ENCODE assay signal across 9 cellular contexts in genomic region chr11:65428578-65429068, GRCh38. TPM values are rescaled to one million over a fixed set of nuclear protein-coding genes. Genes with fewer than 3 reads are reported as not detected.
DNase-seq lines count a peak whose midpoint lies in the region; ATAC-seq and TF ChIP-seq lines count a peak whose summit lies in the region.
"Had no signal": no experiment of that assay in that cellular context is flagged by ENCODE, and none has a peak within 500 bp of the region (broad histone marks: within the 10 kb centered on the region; RNA-seq: fewer than 3 reads in every experiment).

No MANE protein-coding gene starts in this region.

- TF ChIP-seq POLR2A in esophagus squamous epithelium (IDR thresholded peaks at IDR 0.05), result peak in 2 of 4 donors; percentile 7 to 59
- no peak for TF ChIP-seq POLR2A in prostate gland (IDR thresholded peaks at IDR 0.05)

- peaks cover 0 to 61% (median 30%) of the 10 kb centered on the region in 3 donors for H3K36me3 ChIP-seq in esophagus squamous epithelium
- H3K36me3 ChIP-seq in prostate gland, result no peaks in the 10 kb centered on the region

- H3K27me3 ChIP-seq in esophagus squamous epithelium (no peaks in the 10 kb centered on the region), prostate gland (replicated peaks; ENCODE audit: insufficient read depth) (no peaks in the 10 kb centered on the region)

- 2 to 6% methylated on average over 5 of the region's 5 CpGs for WGBS in esophagus squamous epithelium, 2 donors
- 21% methylated on average over 5 of the region's 5 CpGs for WGBS in prostate gland

- H3K4me1 Mint-ChIP-seq in T-cell, result peaks cover 73 to 97% (median 75%) of the 10 kb centered on the region in 3 donors

- H3K4me1 ChIP-seq in esophagus squamous epithelium (peaks cover 5 to 74% (median 43%) of the 10 kb centered on the region in 3 donors), prostate gland (replicated peaks) (no peaks in the 10 kb centered on the region)

- CTCF ChIA-PET in T-cell (lab: Charles Lee), result interaction anchor here in 1 of 2 donors (2.5 kb wide), 1 partner anchor 12 kb away, joined by 12 read pairs; no protein-coding TSS in a partner anchor

- H3K9me3 Mint-ChIP-seq in T-cell, result no peaks in the 10 kb centered on the region

- TF ChIP-seq CTCF in esophagus squamous epithelium (IDR thresholded peaks at IDR 0.05) (no peak), prostate gland (IDR thresholded peaks at IDR 0.05) (no peak)

- H3K27ac ChIP-seq in esophagus squamous epithelium (peak overlapping the region; percentile 99 to 100 (median 100)), prostate gland (peak overlapping the region; percentile 100)

- peaks cover 48% of the 10 kb centered on the region for H3K36me3 Mint-ChIP-seq in T-cell

- peak overlapping the region; percentile 69 to 95 (median 84) for H3K4me3 ChIP-seq in esophagus squamous epithelium
- peak overlapping the region in 1 of 2 donors; percentile 97 for H3K4me3 ChIP-seq in prostate gland

- H3K9me3 ChIP-seq in esophagus squamous epithelium (no peaks in the 10 kb centered on the region), prostate gland (no peaks in the 10 kb centered on the region)

- H3K4me3 Mint-ChIP-seq in T-cell, result peak overlapping the region; percentile 91 to 100 (median 98)

- DNase-seq in ELR (ENCODE audit: low read depth) (peak; percentile 52), T-cell (peak in 2 of 34 experiments; percentile 14 to 26), esophagus squamous epithelium (lab: John Stamatoyannopoulos, UW) (no peak), prostate gland (ENCODE audit: low spot score) (peak; percentile 69), NCI-H187 treated with DMSO at 0.1 percent for 48 hours (lab: John Stamatoyannopoulos, UW) (no peak), OCI-M1 (lab: John Stamatoyannopoulos, UW) (no peak)
- DNase-seq in stimulated activated CD4-positive, alpha-beta T cell treated with anti-CD3 and anti-CD28 coated beads, Interleukin-1b, Interleukin-23, amount 100 ng/mL, for 48 hours, result no peak
- DNase-seq: cerebellar nuclear complex had no signal

- H3K27me3 Mint-ChIP-seq in T-cell, result no peaks in the 10 kb centered on the region

- POLR2A ChIA-PET in T-cell (lab: Charles Lee), result interaction anchor here (0.6 to 2.2 kb wide), 2 partner anchors 71 kb away, joined by 3 to 8 read pairs; partner anchors contain the start of gene MALAT1 (in 1 of the 2)

- intact Hi-C loops in esophagus squamous epithelium (cut with DNase I) (loop anchor here (10.0 kb wide), 1 partner anchor 46 kb away; no protein-coding TSS in a partner anchor), prostate gland (cut with DNase I) (no loop called here)

- ATAC-seq in T-cell (replicated peaks in 1 of 4) (no peak), HG03095 (IDR thresholded peaks at IDR 0.05; ENCODE audit: unreplicated experiment) (no peak)

- peak overlapping the region; percentile 98 to 99 for H3K27ac Mint-ChIP-seq in T-cell

RNA-seq across cellular contexts. Expression of gene NEAT1, which starts 6.0 kb away (rescaled TPM):
- 1,000 to 10,000 TPM in 1 of 5 donors, 100 to 1,000 TPM in 4; 368 to 1,017 (median 906) TPM for total RNA-seq in T-cell
- total RNA-seq in esophagus squamous epithelium, result 100 to 1,000 TPM in 3 of 4 donors, 10 to 100 TPM in 1; 30.6 to 705 (median 357) TPM
- 1,000 to 10,000 TPM in 1 of 2 donors, 100 to 1,000 TPM in 1; 110 to 1,326 TPM for total RNA-seq in prostate gland

RNA-seq across cellular contexts. Expression of gene FRMD8, which starts 42.2 kb away (rescaled TPM):
- total RNA-seq in T-cell (10 to 100 TPM; 35.6 to 79.1 (median 77.8) TPM), esophagus squamous epithelium (10 to 100 TPM; 44.1 to 88.7 (median 81.0) TPM), prostate gland (100 to 1,000 TPM in 1 of 2 donors, 10 to 100 TPM in 1; 36.1 to 106 TPM)

RNA-seq across cellular contexts. Expression of gene SLC25A45, which starts 46.2 kb away (rescaled TPM):
- 10 to 100 TPM; 18.7 to 72.2 (median 22.6) TPM for total RNA-seq in T-cell
- total RNA-seq in esophagus squamous epithelium, result 1 to 10 TPM; 1.9 to 7.7 (median 4.0) TPM
- 10 to 100 TPM; 11.7 to 13.3 TPM for total RNA-seq in prostate gland

Comparison
In these comparisons a context has a peak if more than half of its experiments do, and no peak if none do; other contexts are left out.
1. DNase-seq: peak in ELR (single experiment) and prostate gland (single experiment); none in esophagus squamous epithelium (single experiment), stimulated activated CD4-positive, alpha-beta T cell treated with anti-CD3 and anti-CD28 coated beads, Interleukin-1b, Interleukin-23, amount 100 ng/mL, for 48 hours (single experiment), NCI-H187 treated with DMSO at 0.1 percent for 48 hours (single experiment) and OCI-M1 (single experiment).